In genomic region chr2:216596234-216596985, GRCh38 we compare ENCODE assay signal across 1 cellular context.
TF ChIP-seq lines count a peak whose summit lies in the region.

No MANE protein-coding gene starts in this region.

TF ChIP-seq in HCT116, 20 proteins besides CTCF, POLR2A, EP300 and RAD21 (continued from another document):
- no peak for TF ChIP-seq ATF3 (IDR thresholded peaks at IDR 0.05)
- no peak for TF ChIP-seq ZNF274 (IDR thresholded peaks at IDR 0.05; ENCODE audit: low read depth, low read length)
